In genomic region chr6:145895802-145896201, GRCh38 we compare ENCODE assay signal across 12 cellular contexts.
A peak's percentile ranks its signal among the peaks of the same experiment; 100 is the strongest.
DNase-seq lines count a peak whose midpoint lies in the region; ATAC-seq and TF ChIP-seq lines count a peak whose summit lies in the region.
"Had no signal": no experiment of that assay in that cellular context is flagged by ENCODE, and none has a peak within 500 bp of the region (broad histone marks: within the 10 kb centered on the region; RNA-seq: fewer than 3 reads in every experiment).

No MANE protein-coding gene starts in this region.

- H3K9me2 ChIP-seq in MM.1S (replicated peaks; ENCODE audit: insufficient read depth, low read length) = no peaks in the 10 kb centered on the region

- H3K9ac ChIP-seq in MM.1S (ENCODE audit: low read length) = no peak overlapping the region

- H3K27me3 ChIP-seq in MM.1S (replicated peaks; ENCODE audit: insufficient read depth, low read length) = no peaks in the 10 kb centered on the region
- no peaks in the 10 kb centered on the region for H3K27me3 ChIP-seq in esophagus muscularis mucosa

- 91% methylated on average over 1 of the region's 1 CpG for WGBS in esophagus muscularis mucosa

- H3K4me1 ChIP-seq in MM.1S (ENCODE audit: low read length) (no peaks in the 10 kb centered on the region), esophagus muscularis mucosa (peaks cover 0 to 3% (median 0%) of the 10 kb centered on the region in 4 donors)

- no peak for ATAC-seq in HG03571 (IDR thresholded peaks at IDR 0.05; ENCODE audit: unreplicated experiment)

- H3K27ac ChIP-seq in MM.1S (ENCODE audit: low read length) = no peak overlapping the region
- no peak overlapping the region for H3K27ac ChIP-seq in esophagus muscularis mucosa (replicated peaks in 1 of 4)

- no peak for TF ChIP-seq POLR2A in esophagus muscularis mucosa (IDR thresholded peaks at IDR 0.05; ENCODE audit: low read depth)

- no peaks in the 10 kb centered on the region for H3K27me3 Mint-ChIP-seq in osteocyte (ENCODE audit: unreplicated experiment)

- no peak overlapping the region for H2AFZ ChIP-seq in MM.1S (ENCODE audit: low read length)

- no peak overlapping the region for H3K4me3 Mint-ChIP-seq in osteocyte (ENCODE audit: unreplicated experiment)

- H3K9me3 ChIP-seq in MM.1S (replicated peaks; ENCODE audit: insufficient read depth, low read length) (no peaks in the 10 kb centered on the region), esophagus muscularis mucosa (peaks cover 0 to 12% (median 7%) of the 10 kb centered on the region in 4 donors)

- TF ChIP-seq CTCF in cardiac fibroblast (IDR thresholded peaks at IDR 0.05; ENCODE audit: low read depth, low read length) (peak; percentile 41), osteocyte (IDR thresholded peaks at IDR 0.05) (peak; percentile 40), MM.1S (IDR thresholded peaks at IDR 0.05; ENCODE audit: low read length) (no peak), esophagus muscularis mucosa (IDR thresholded peaks at IDR 0.05) (peak in 1 of 3 experiments; percentile 9)

- H3K4me1 Mint-ChIP-seq in osteocyte (ENCODE audit: unreplicated experiment) = no peaks in the 10 kb centered on the region

- no peaks in the 10 kb centered on the region for H3K79me2 ChIP-seq in MM.1S (ENCODE audit: low read length)

- H4K20me1 ChIP-seq in MM.1S (ENCODE audit: insufficient read depth, low read length) = no peaks in the 10 kb centered on the region

- H3K4me2 ChIP-seq in MM.1S (ENCODE audit: low read depth, low read length) = no peak overlapping the region

- H3F3A ChIP-seq in MM.1S (ENCODE audit: insufficient read depth, low read length) = no peaks in the 10 kb centered on the region

- H3K9me3 Mint-ChIP-seq in osteocyte (ENCODE audit: unreplicated experiment) = peaks cover 20% of the 10 kb centered on the region

- no peak for TF ChIP-seq EP300 in esophagus muscularis mucosa (IDR thresholded peaks at IDR 0.05)

- no peak overlapping the region for H3K27ac Mint-ChIP-seq in osteocyte (ENCODE audit: unreplicated experiment)

- H3K36me3 ChIP-seq in MM.1S (replicated peaks; ENCODE audit: insufficient read depth, low read length) (no peaks in the 10 kb centered on the region), esophagus muscularis mucosa (peaks cover 0 to 44% (median 19%) of the 10 kb centered on the region in 4 donors)

- intact Hi-C loops in esophagus muscularis mucosa (cut with DNase I) = no loop called here

- peak; percentile 6 for DNase-seq in NCI-H1694 (lab: John Stamatoyannopoulos, UW)
- no peak for DNase-seq in NCI-H1694 treated with DMSO at 0.1 percent for 48 hours (lab: John Stamatoyannopoulos, UW)
- DNase-seq in NAMALWA (ENCODE audit: low spot score) = peak; percentile 32
- peak; percentile 31 to 48 for DNase-seq in cardiac fibroblast (ENCODE audit: low read depth in 2 of 2)
- no peak for DNase-seq in osteocyte (ENCODE audit: extremely low spot score, unreplicated experiment)
- DNase-seq in MM.1S = no peak
- no peak for DNase-seq in esophagus muscularis mucosa (ENCODE audit: extremely low spot score)
- DNase-seq: kidney; NCI-H526 treated with DMSO at 0.1 percent for 48 hours; stimulated activated CD4-positive, alpha-beta T cell treated with anti-CD3 and anti-CD28 coated beads, Interleukin-15, amount 100 ng/mL, for 24 hours; T-helper 2 cell had no signal

- H3K36me3 Mint-ChIP-seq in osteocyte (ENCODE audit: unreplicated experiment) = peaks cover 64% of the 10 kb centered on the region

- H3K4me3 ChIP-seq in cardiac fibroblast (replicated peaks in 1 of 2; ENCODE audit: low read depth in 2 of 2, low read length in 2 of 2) = no peak overlapping the region
- no peak overlapping the region for H3K4me3 ChIP-seq in MM.1S (ENCODE audit: low read length)
- no peak overlapping the region for H3K4me3 ChIP-seq in esophagus muscularis mucosa

Comparison
In these comparisons a context has a peak if more than half of its experiments do, and no peak if none do; other contexts are left out.
1. DNase-seq: peak in NCI-H1694 (single experiment), NAMALWA (single experiment) and cardiac fibroblast (2 of 2); none in NCI-H1694 treated with DMSO at 0.1 percent for 48 hours (single experiment), osteocyte (single experiment), MM.1S (single experiment) and esophagus muscularis mucosa (single experiment).